In genomic region chr9:129442791-129443511, GRCh38 we compare ENCODE assay signal across 1 cellular context.
TF ChIP-seq lines count a peak whose summit lies in the region.

No MANE protein-coding gene starts in this region.

TF ChIP-seq in HepG2, 621 proteins besides CTCF, POLR2A, EP300 and RAD21 (continued from another document and continues in another):
- TF ChIP-seq ATRX (CRISPR knock-in tag; IDR thresholded peaks at IDR 0.05; ENCODE audit: borderline replicate concordance) (no peak), HIVEP1 (CRISPR knock-in tag; IDR thresholded peaks at IDR 0.05) (peak; percentile 18; the same call in 1 of the 2 replicates), GMEB1 (CRISPR knock-in tag; IDR thresholded peaks at IDR 0.05; ENCODE audit: borderline replicate concordance) (no peak), ZNF75D (CRISPR knock-in tag; IDR thresholded peaks at IDR 0.05; ENCODE audit: borderline replicate concordance) (no peak), MXI1 (IDR thresholded peaks at IDR 0.05; ENCODE audit: borderline replicate concordance, low read depth, low read length) (no peak), ZNF280D (CRISPR knock-in tag; IDR thresholded peaks at IDR 0.05) (no peak), NFYC (CRISPR knock-in tag; IDR thresholded peaks at IDR 0.05) (no peak), POLR2G (IDR thresholded peaks at IDR 0.05; ENCODE audit: low read depth, low read length) (0 out of 2 replicates have a peak, but pooled peaks have one; percentile 45), TCF7L2 (IDR thresholded peaks at IDR 0.05; ENCODE audit: low read depth, low read length) (no peak), SRSF1 (optimal IDR thresholded peaks at IDR 0.05; ENCODE audit: low read depth, low read length) (no peak), HOMEZ (CRISPR knock-in tag; IDR thresholded peaks at IDR 0.05; ENCODE audit: low read depth) (no peak), ZBTB14 (CRISPR knock-in tag; IDR thresholded peaks at IDR 0.05) (no peak), ZNF564 (CRISPR knock-in tag; IDR thresholded peaks at IDR 0.05) (peak; percentile 50; the same call in 1 of the 2 replicates), MYNN (CRISPR knock-in tag; IDR thresholded peaks at IDR 0.05; ENCODE audit: low read depth) (no peak), ZBTB1 (CRISPR knock-in tag; IDR thresholded peaks at IDR 0.05; ENCODE audit: borderline replicate concordance) (no peak), ZNF709 (CRISPR knock-in tag; IDR thresholded peaks at IDR 0.05) (no peak), HMG20B (CRISPR knock-in tag; conservative IDR thresholded peaks at IDR 0.05) (no peak), PAX8 (CRISPR knock-in tag; IDR thresholded peaks at IDR 0.05; ENCODE audit: borderline replicate concordance) (no peak), GATAD2A (CRISPR knock-in tag; IDR thresholded peaks at IDR 0.05) (0 out of 2 replicates have a peak, but pooled peaks have one; percentile 51), TEAD2 (CRISPR knock-in tag; IDR thresholded peaks at IDR 0.05) (no peak), HCFC1 (IDR thresholded peaks at IDR 0.05; ENCODE audit: low read depth, low read length) (no peak), RCOR2 (CRISPR knock-in tag; IDR thresholded peaks at IDR 0.05) (no peak; the same call in 1 of the 2 replicates), ZNF644 (CRISPR knock-in tag; IDR thresholded peaks at IDR 0.05; ENCODE audit: low read depth) (peak; percentile 66; the same call in 1 of the 2 replicates), ZNF784 (CRISPR knock-in tag; IDR thresholded peaks at IDR 0.05; ENCODE audit: borderline replicate concordance) (no peak), RNF2 (conservative IDR thresholded peaks at IDR 0.05; ENCODE audit: low read depth) (no peak), CBX1 (IDR thresholded peaks at IDR 0.05; ENCODE audit: low read depth) (no peak), CHCHD3 (CRISPR knock-in tag; IDR thresholded peaks at IDR 0.05) (no peak), ZSCAN31 (CRISPR knock-in tag; IDR thresholded peaks at IDR 0.05; ENCODE audit: low read depth) (no peak), RNF219 (CRISPR knock-in tag; IDR thresholded peaks at IDR 0.05) (no peak), ADNP (CRISPR knock-in tag; IDR thresholded peaks at IDR 0.05) (no peak), FOXC1 (CRISPR knock-in tag; IDR thresholded peaks at IDR 0.05; ENCODE audit: borderline replicate concordance) (no peak; the same call in 1 of the 2 replicates), ZMYM3 (CRISPR knock-in tag; IDR thresholded peaks at IDR 0.05) (peak; percentile 88; the same call in 1 of the 2 replicates), MAFF (IDR thresholded peaks at IDR 0.05; ENCODE audit: low read depth, low read length) (no peak), ZNF234 (CRISPR knock-in tag; conservative IDR thresholded peaks at IDR 0.05) (no peak), TMF1 (CRISPR knock-in tag; IDR thresholded peaks at IDR 0.05; ENCODE audit: low read depth) (no peak), EHMT2 (IDR thresholded peaks at IDR 0.05; ENCODE audit: borderline replicate concordance, low read depth, low read length) (no peak), ZNF121 (CRISPR knock-in tag; IDR thresholded peaks at IDR 0.05) (no peak), MTF1 (CRISPR knock-in tag; IDR thresholded peaks at IDR 0.05) (no peak), ZNF460 (CRISPR knock-in tag; IDR thresholded peaks at IDR 0.05; ENCODE audit: borderline replicate concordance) (no peak), SMARCC2 (IDR thresholded peaks at IDR 0.05) (no peak), ZNF572 (CRISPR knock-in tag; IDR thresholded peaks at IDR 0.05) (peak; percentile 43; the same call in 1 of the 2 replicates), SP4 (CRISPR knock-in tag; IDR thresholded peaks at IDR 0.05) (peak; percentile 49; the same call in 1 of the 2 replicates), ZHX1 (CRISPR knock-in tag; IDR thresholded peaks at IDR 0.05; ENCODE audit: low read depth) (no peak), ZNF3 (CRISPR knock-in tag; IDR thresholded peaks at IDR 0.05) (no peak), SP5 (CRISPR knock-in tag; IDR thresholded peaks at IDR 0.05; ENCODE audit: borderline replicate concordance, low read depth) (no peak), ZNF674 (CRISPR knock-in tag; IDR thresholded peaks at IDR 0.05; ENCODE audit: low read depth) (no peak), THRA (CRISPR knock-in tag; IDR thresholded peaks at IDR 0.05; ENCODE audit: borderline replicate concordance) (no peak), ZNF263 (CRISPR knock-in tag; IDR thresholded peaks at IDR 0.05) (peak; percentile 100), E2F5 (CRISPR knock-in tag; conservative IDR thresholded peaks at IDR 0.05) (no peak), ARID2 (CRISPR knock-in tag; IDR thresholded peaks at IDR 0.05; ENCODE audit: borderline replicate concordance) (no peak), TRIM22 (IDR thresholded peaks at IDR 0.05) (no peak), CENPX (CRISPR knock-in tag; IDR thresholded peaks at IDR 0.05) (no peak), ZNF354B (CRISPR knock-in tag; IDR thresholded peaks at IDR 0.05) (no peak), ZFP36L1 (CRISPR knock-in tag; IDR thresholded peaks at IDR 0.05) (no peak), FIP1L1 (IDR thresholded peaks at IDR 0.05; ENCODE audit: borderline replicate concordance, insufficient read depth, low read depth, low read length) (no peak)
